ENCODE assay signal across 8 cellular contexts in the genomic region with DNA sequence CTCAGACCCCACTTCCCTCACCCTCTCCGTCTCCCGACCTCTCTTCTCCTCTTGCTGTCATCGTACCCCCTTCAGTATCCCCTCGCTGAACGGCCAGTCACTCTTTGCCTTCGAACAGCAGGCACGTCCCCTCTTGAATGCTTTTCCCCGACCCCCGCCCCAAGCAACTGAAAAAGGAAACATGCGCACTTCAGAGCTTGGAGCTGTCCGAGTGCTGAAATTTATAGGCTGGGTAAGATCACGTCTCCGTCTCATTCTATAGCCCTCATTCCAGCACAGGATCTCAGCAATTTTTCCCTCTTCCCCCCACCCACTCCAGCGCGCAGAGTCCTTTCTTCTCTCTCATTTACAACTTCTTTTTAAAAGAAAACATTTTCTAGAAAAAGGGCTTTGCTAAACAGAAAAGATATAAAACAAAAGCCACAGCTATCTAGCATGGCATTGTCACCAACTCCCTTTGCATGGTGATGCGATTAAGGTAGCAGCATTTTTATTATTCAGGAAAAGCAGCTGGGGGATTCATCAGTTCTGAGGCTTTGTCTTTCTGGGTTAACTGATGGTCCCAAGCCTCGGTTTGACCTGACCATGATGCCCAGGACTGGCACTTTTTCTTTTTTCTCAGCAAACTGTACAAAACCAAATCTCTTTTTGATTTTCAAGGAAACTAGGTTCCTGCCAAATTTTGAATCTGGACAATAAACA. TPM values are rescaled to one million over a fixed set of nuclear protein-coding genes. Genes with fewer than 3 reads are reported as not detected.
DNase-seq lines count a peak whose midpoint lies in the region; ATAC-seq, FAIRE-seq and TF ChIP-seq lines count a peak whose summit lies in the region.

GLRA2 (plus strand) TSS at position 249 of the 702 bp plus-strand sequence. CDS start 522 bp downstream, outside the sequence.

- H3K27me3 ChIP-seq in stomach, result peaks cover 0 to 5% (median 0%) of the 10 kb centered on the region in 3 donors

- no peak for ATAC-seq in sciatic nerve

- H3K36me3 ChIP-seq in stomach, result no peaks in the 10 kb centered on the region

- H3K4me3 ChIP-seq in cardiac fibroblast (replicated peaks in 1 of 2; ENCODE audit: low read depth in 2 of 2, low read length in 2 of 2), result no peak within 1 kb of the TSS
- no peak within 1 kb of the TSS for H3K4me3 ChIP-seq in stomach

- in situ Hi-C loops in KBM-7 (cut with MboI; ENCODE audit: low pct_unique_long_range_greater_than_20kb, low sequenced_read_pairs), result no loop called here

- H3K9me3 ChIP-seq in stomach, result no peaks in the 10 kb centered on the region

- FAIRE-seq in GM12892 (lab: Jason Lieb, UNC), result no peak

- intact Hi-C loops in sciatic nerve (cut with DNase I) (no loop called here), stomach (cut with DNase I; ENCODE audit: low total_unique reads) (no loop called here)

- TF ChIP-seq POLR2A in GM12892 (IDR thresholded peaks at IDR 0.05; ENCODE audit: low read depth, low read length) (no peak), stomach (IDR thresholded peaks at IDR 0.05) (no peak)

- no peak within 1 kb of the TSS for H3K27ac ChIP-seq in stomach

- peaks cover 0 to 10% (median 3%) of the 10 kb centered on the region in 4 donors for H3K4me1 ChIP-seq in stomach

- 6 to 19% (median 9%) methylated on average over 17 of the region's 17 CpGs for WGBS in stomach, 5 donors

- peak; percentile 0 for DNase-seq in DMS53 treated with DMSO at 0.1 percent for 48 hours (lab: John Stamatoyannopoulos, UW; ENCODE audit: unreplicated experiment)
- DNase-seq in KBM-7, result peak; percentile 10
- peak; percentile 1 to 20 for DNase-seq in cardiac fibroblast (ENCODE audit: low read depth in 2 of 2)
- peak; percentile 11 for DNase-seq in mucosa of gallbladder (ENCODE audit: low spot score)
- no peak for DNase-seq in GM12892 (ENCODE audit: insufficient read length)
- no peak for DNase-seq in sciatic nerve (ENCODE audit: low spot score)
- DNase-seq in stomach, result no peak
- DNase-seq in NCI-H2081 (lab: John Stamatoyannopoulos, UW), result no peak

- no peak for TF ChIP-seq CTCF in cardiac fibroblast (IDR thresholded peaks at IDR 0.05; ENCODE audit: low read depth, low read length)
- no peak for TF ChIP-seq CTCF in stomach (IDR thresholded peaks at IDR 0.05)

- no peak for TF ChIP-seq EP300 in stomach (IDR thresholded peaks at IDR 0.05)

RNA-seq across cellular contexts. Expression of gene GLRA2, which starts in this region (rescaled TPM):
- not detected for total RNA-seq in mucosa of gallbladder
- polyA plus RNA-seq in GM12892 (2012; ENCODE audit: missing spikeins), result not detected
- total RNA-seq in sciatic nerve, result 0.22 TPM
- 1 to 10 TPM in 1 of 5 donors, not detected in 4; 2.6 TPM for total RNA-seq in stomach
- polyA plus RNA-seq in stomach, result not detected

Comparison
In these comparisons a context has a peak if more than half of its experiments do, and no peak if none do; other contexts are left out.
1. Peak in DNase-seq in mucosa of gallbladder; RNA of the gene not detected or under 1 TPM.
2. DNase-seq: peak in DMS53 treated with DMSO at 0.1 percent for 48 hours (single experiment), KBM-7 (single experiment) and cardiac fibroblast (2 of 2); none in GM12892 (single experiment), sciatic nerve (single experiment), stomach (single experiment) and NCI-H2081 (0 of 2).